In the genomic region with DNA sequence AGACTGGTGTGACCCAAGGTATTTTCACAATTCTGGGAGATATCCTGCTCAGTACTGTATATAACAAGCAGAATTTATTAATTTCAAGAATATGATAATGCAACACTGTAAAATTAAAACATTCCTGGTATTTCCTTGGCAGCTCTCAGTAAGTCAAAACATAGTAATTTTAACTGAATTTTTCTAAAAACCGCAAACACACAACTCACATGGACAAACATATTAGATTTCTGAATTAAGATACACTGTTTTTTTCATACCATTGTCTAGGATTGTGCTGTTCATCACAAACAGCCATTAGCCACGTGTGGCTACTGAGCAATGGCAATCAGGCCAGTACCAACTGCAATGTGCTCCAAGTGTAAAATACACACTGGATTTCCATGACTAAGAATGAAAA, we compare ENCODE assay signal across 12 cellular contexts. TPM values are rescaled to one million over a fixed set of nuclear protein-coding genes. Genes with fewer than 3 reads are reported as not detected.
DNase-seq lines count a peak whose midpoint lies in the region; ATAC-seq lines count a peak whose summit lies in the region.
"Had no signal": no experiment of that assay in that cellular context is flagged by ENCODE, and none has a peak within 500 bp of the region (broad histone marks: within the 10 kb centered on the region; RNA-seq: fewer than 3 reads in every experiment).

No MANE protein-coding gene starts in this region.

- CTCF ChIA-PET in activated CD4-positive, alpha-beta memory T cell treated with anti-CD3 and anti-CD28 coated beads, Interleukin-2, amount 10 ng/mL, durations not matched to agents 7 days and 5 days (lab: Charles Lee) = interaction anchor here (0.6 to 8.5 kb wide), 13 partner anchors 10 to 263 kb away, joined by 3 to 94 read pairs (median 6); partner anchors contain the start of gene MYL12A

- no peak for DNase-seq in activated T-cell treated with anti-CD3 and anti-CD28 coated beads, Interleukin-2, amount 50 U/mL, for 24 hours
- no peak for DNase-seq in activated T-cell treated with anti-CD3 and anti-CD28 coated beads, Interleukin-2, amount 50 U/mL, for 1 hour
- DNase-seq in activated CD4-positive, alpha-beta memory T cell treated with anti-CD3 and anti-CD28 coated beads, Interleukin-2, amount 10 ng/mL, durations not matched to agents 7 days and 5 days = no peak
- DNase-seq in fibroblast of peridontal ligament (ENCODE audit: extremely low read depth) (peak; percentile 77), cerebellar nuclear complex (lab: John Stamatoyannopoulos, UW) (no peak), SIG-M5 treated with dmso at 0.1 percent for 504 hours (lab: John Stamatoyannopoulos, UW; ENCODE audit: unreplicated experiment) (no peak)
- DNase-seq in stimulated activated effector memory CD8-positive, alpha-beta T cell treated with anti-CD3 and anti-CD28 coated beads, Interleukin-12 subunit alpha, Interleukin-12 subunit beta, amount 100 ng/mL, for 72 hours (ENCODE audit: low spot score in 2 of 2) = no peak
- DNase-seq: gastrocnemius medialis, islet precursor cell, NCI-H226, PC-9 had no signal

- H3K9me3 Mint-ChIP-seq in activated T-cell treated with anti-CD3 and anti-CD28 coated beads, Interleukin-2, amount 50 U/mL, for 24 hours = no peaks in the 10 kb centered on the region
- H3K9me3 Mint-ChIP-seq in activated CD4-positive, alpha-beta memory T cell treated with anti-CD3 and anti-CD28 coated beads, Interleukin-2, amount 10 ng/mL, durations not matched to agents 7 days and 5 days = no peaks in the 10 kb centered on the region
- H3K9me3 Mint-ChIP-seq in stimulated activated effector memory CD8-positive, alpha-beta T cell treated with anti-CD3 and anti-CD28 coated beads, Interleukin-12 subunit alpha, Interleukin-12 subunit beta, amount 100 ng/mL, for 72 hours = no peaks in the 10 kb centered on the region

- H3K4me1 Mint-ChIP-seq in activated T-cell treated with anti-CD3 and anti-CD28 coated beads, Interleukin-2, amount 50 U/mL, for 24 hours (ENCODE audit: low read depth) = peaks cover 87% of the 10 kb centered on the region
- H3K4me1 Mint-ChIP-seq in activated CD4-positive, alpha-beta memory T cell treated with anti-CD3 and anti-CD28 coated beads, Interleukin-2, amount 10 ng/mL, durations not matched to agents 7 days and 5 days = peaks cover 81% of the 10 kb centered on the region
- H3K4me1 Mint-ChIP-seq in stimulated activated effector memory CD8-positive, alpha-beta T cell treated with anti-CD3 and anti-CD28 coated beads, Interleukin-12 subunit alpha, Interleukin-12 subunit beta, amount 100 ng/mL, for 72 hours = peaks cover 46% of the 10 kb centered on the region

- H3K4me3 Mint-ChIP-seq in activated T-cell treated with anti-CD3 and anti-CD28 coated beads, Interleukin-2, amount 50 U/mL, for 24 hours = peak overlapping the region; percentile 80
- H3K4me3 Mint-ChIP-seq in activated CD4-positive, alpha-beta memory T cell treated with anti-CD3 and anti-CD28 coated beads, Interleukin-2, amount 10 ng/mL, durations not matched to agents 7 days and 5 days = no peak overlapping the region
- peak overlapping the region; percentile 68 for H3K4me3 Mint-ChIP-seq in stimulated activated effector memory CD8-positive, alpha-beta T cell treated with anti-CD3 and anti-CD28 coated beads, Interleukin-12 subunit alpha, Interleukin-12 subunit beta, amount 100 ng/mL, for 72 hours

- peak overlapping the region; percentile 95 for H3K27ac Mint-ChIP-seq in activated T-cell treated with anti-CD3 and anti-CD28 coated beads, Interleukin-2, amount 50 U/mL, for 24 hours
- peak overlapping the region; percentile 78 for H3K27ac Mint-ChIP-seq in activated CD4-positive, alpha-beta memory T cell treated with anti-CD3 and anti-CD28 coated beads, Interleukin-2, amount 10 ng/mL, durations not matched to agents 7 days and 5 days
- peak overlapping the region; percentile 89 for H3K27ac Mint-ChIP-seq in stimulated activated effector memory CD8-positive, alpha-beta T cell treated with anti-CD3 and anti-CD28 coated beads, Interleukin-12 subunit alpha, Interleukin-12 subunit beta, amount 100 ng/mL, for 72 hours

- no peak for ATAC-seq in stimulated activated effector memory CD8-positive, alpha-beta T cell treated with anti-CD3 and anti-CD28 coated beads, Interleukin-12 subunit alpha, Interleukin-12 subunit beta, amount 100 ng/mL, for 72 hours
- no peak for ATAC-seq in HG03175 (IDR thresholded peaks at IDR 0.05; ENCODE audit: unreplicated experiment)
- ATAC-seq: gastrocnemius medialis had no signal

- H3K36me3 Mint-ChIP-seq in activated T-cell treated with anti-CD3 and anti-CD28 coated beads, Interleukin-2, amount 50 U/mL, for 24 hours (ENCODE audit: low read depth) = peaks cover 65% of the 10 kb centered on the region
- peaks cover 15% of the 10 kb centered on the region for H3K36me3 Mint-ChIP-seq in activated CD4-positive, alpha-beta memory T cell treated with anti-CD3 and anti-CD28 coated beads, Interleukin-2, amount 10 ng/mL, durations not matched to agents 7 days and 5 days (ENCODE audit: low read depth)
- peaks cover 17% of the 10 kb centered on the region for H3K36me3 Mint-ChIP-seq in stimulated activated effector memory CD8-positive, alpha-beta T cell treated with anti-CD3 and anti-CD28 coated beads, Interleukin-12 subunit alpha, Interleukin-12 subunit beta, amount 100 ng/mL, for 72 hours

- no peaks in the 10 kb centered on the region for H3K27me3 Mint-ChIP-seq in activated T-cell treated with anti-CD3 and anti-CD28 coated beads, Interleukin-2, amount 50 U/mL, for 24 hours
- no peaks in the 10 kb centered on the region for H3K27me3 Mint-ChIP-seq in activated CD4-positive, alpha-beta memory T cell treated with anti-CD3 and anti-CD28 coated beads, Interleukin-2, amount 10 ng/mL, durations not matched to agents 7 days and 5 days

- POLR2A ChIA-PET in activated CD4-positive, alpha-beta memory T cell treated with anti-CD3 and anti-CD28 coated beads, Interleukin-2, amount 10 ng/mL, durations not matched to agents 7 days and 5 days (lab: Charles Lee) = interaction anchor here (0.8 to 6.6 kb wide), 15 partner anchors 11 to 280 kb away, joined by 3 to 99 read pairs (median 6); partner anchors contain the start of gene MYL12A

RNA-seq across cellular contexts. Expression of gene LPIN2, which starts 29.6 kb away (rescaled TPM):
- 10 to 100 TPM; 78.4 to 79.6 TPM for total RNA-seq in activated CD4-positive, alpha-beta memory T cell treated with anti-CD3 and anti-CD28 coated beads, Interleukin-2, amount 10 ng/mL, durations not matched to agents 7 days and 5 days
